19 cellular contexts compared by ENCODE assay signal in the genomic region with DNA sequence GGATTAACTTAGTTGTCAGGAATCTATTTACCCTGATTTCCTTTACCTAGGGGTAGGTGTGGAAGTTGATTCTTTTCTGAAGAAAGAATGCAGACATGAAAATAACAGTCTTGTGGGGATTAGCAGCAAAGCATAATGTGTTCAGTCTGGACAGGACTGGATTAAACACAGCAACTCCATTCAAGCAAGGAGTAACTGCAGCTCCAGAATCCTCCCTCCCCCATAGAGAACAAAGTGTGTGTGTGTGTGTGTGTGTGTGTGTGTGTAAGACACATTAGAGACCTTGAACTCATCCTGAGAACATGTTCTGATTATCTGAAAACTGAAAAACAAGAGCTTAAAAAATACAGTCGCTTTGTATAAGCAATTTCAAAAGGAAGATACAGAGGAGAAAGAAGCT. TPM values are rescaled to one million over a fixed set of nuclear protein-coding genes. Genes with fewer than 3 reads are reported as not detected.
A peak's percentile ranks its signal among the peaks of the same experiment; 100 is the strongest.
DNase-seq lines count a peak whose midpoint lies in the region; ATAC-seq and TF ChIP-seq lines count a peak whose summit lies in the region.
"Had no signal": no experiment of that assay in that cellular context is flagged by ENCODE, and none has a peak within 500 bp of the region (broad histone marks: within the 10 kb centered on the region; RNA-seq: fewer than 3 reads in every experiment).

No MANE protein-coding gene starts in this region.

- TF ChIP-seq POLR2A in ovary (IDR thresholded peaks at IDR 0.05): no peak

- H3K9me3 ChIP-seq in BLaER1 treated with 17β-estradiol and CSF1 and Interleukin-3, amounts not matched to agents 10 nM and 100 nM (replicated peaks in 1 of 11): peaks cover 0 to 27% (median 15%) of the 10 kb centered on the region in 11 experiments; a peak in 15 of 22 replicates
- H3K9me3 ChIP-seq in OCI-LY1 (ENCODE audit: low read length) (no peaks in the 10 kb centered on the region), ovary (no peaks in the 10 kb centered on the region)
- H3K9me3 ChIP-seq: A549, SJSA1 had no signal

- ATAC-seq in HG02973 (IDR thresholded peaks at IDR 0.05; ENCODE audit: unreplicated experiment): no peak
- ATAC-seq in stimulated activated effector memory CD8-positive, alpha-beta T cell treated with anti-CD3 and anti-CD28 coated beads, Interleukin-12 subunit alpha, Interleukin-12 subunit beta, amount 100 ng/mL, for 72 hours: no peak
- ATAC-seq: A549, HCT116, K562 had no signal

- no peaks in the 10 kb centered on the region for H3K36me3 Mint-ChIP-seq in stimulated activated effector memory CD8-positive, alpha-beta T cell treated with anti-CD3 and anti-CD28 coated beads, Interleukin-12 subunit alpha, Interleukin-12 subunit beta, amount 100 ng/mL, for 72 hours

- no peak overlapping the region for H3K4me3 ChIP-seq in BLaER1 treated with 17β-estradiol and CSF1 and Interleukin-3, amounts not matched to agents 10 nM and 100 nM
- H3K4me3 ChIP-seq in OCI-LY1 (ENCODE audit: low read depth, low read length, poor library complexity, severe bottlenecking) (peak overlapping the region; percentile 11), ovary (no peak overlapping the region), coronary artery (no peak overlapping the region)
- H3K4me3 ChIP-seq: A549, GM23248, K562, SJSA1 had no signal

- H3K79me2 ChIP-seq in OCI-LY1 (ENCODE audit: insufficient read depth, low read length): no peaks in the 10 kb centered on the region

- H3K4me2 ChIP-seq in BLaER1 treated with 17β-estradiol and CSF1 and Interleukin-3, amounts not matched to agents 10 nM and 100 nM: peak overlapping the region in 8 of 11 experiments; percentile 17 to 79 (median 64); a peak in 12 of 22 replicates
- 0 out of 2 replicates have a peak overlapping the region, but pooled peaks have one; percentile 11 for H3K4me2 ChIP-seq in OCI-LY1 (ENCODE audit: low read length)
- H3K4me2 ChIP-seq: A549 had no signal

- no peak for TF ChIP-seq CTCF in OCI-LY1 (IDR thresholded peaks at IDR 0.05; ENCODE audit: low read length)
- no peak for TF ChIP-seq CTCF in ovary (IDR thresholded peaks at IDR 0.05)
- TF ChIP-seq CTCF in coronary artery (IDR thresholded peaks at IDR 0.05): no peak

- intact Hi-C loops in ovary (cut with DNase I): loop anchor here in 1 of 4 donors (10.0 kb wide), 1 partner anchor 84 kb away; the partner anchor contains the start of gene TRMT10A

- peak overlapping the region in 4 of 11 experiments; percentile 32 to 69 (median 52); a peak in 4 of 22 replicates for H3K27ac ChIP-seq in BLaER1 treated with 17β-estradiol and CSF1 and Interleukin-3, amounts not matched to agents 10 nM and 100 nM
- H3K27ac ChIP-seq in OCI-LY1 (ENCODE audit: low read depth, low read length, poor library complexity, severe bottlenecking): peak overlapping the region; percentile 36
- H3K27ac ChIP-seq in ovary: peak overlapping the region in 1 of 2 donors; percentile 78
- H3K27ac ChIP-seq in coronary artery: no peak overlapping the region
- H3K27ac ChIP-seq: A549, C4-2B, GM23248, SJSA1 had no signal

- H3K9me3 Mint-ChIP-seq in stimulated activated effector memory CD8-positive, alpha-beta T cell treated with anti-CD3 and anti-CD28 coated beads, Interleukin-12 subunit alpha, Interleukin-12 subunit beta, amount 100 ng/mL, for 72 hours: no peaks in the 10 kb centered on the region

- H3K27ac Mint-ChIP-seq in stimulated activated effector memory CD8-positive, alpha-beta T cell treated with anti-CD3 and anti-CD28 coated beads, Interleukin-12 subunit alpha, Interleukin-12 subunit beta, amount 100 ng/mL, for 72 hours: no peak overlapping the region

- H3K27me3 ChIP-seq in BLaER1 treated with 17β-estradiol and CSF1 and Interleukin-3, amounts not matched to agents 10 nM and 100 nM: no peaks in the 10 kb centered on the region
- no peaks in the 10 kb centered on the region for H3K27me3 ChIP-seq in OCI-LY1 (ENCODE audit: insufficient read depth, low read length)
- no peaks in the 10 kb centered on the region for H3K27me3 ChIP-seq in ovary
- H3K27me3 ChIP-seq: SJSA1 had no signal

- H3K4me1 Mint-ChIP-seq in stimulated activated effector memory CD8-positive, alpha-beta T cell treated with anti-CD3 and anti-CD28 coated beads, Interleukin-12 subunit alpha, Interleukin-12 subunit beta, amount 100 ng/mL, for 72 hours: no peaks in the 10 kb centered on the region

- no peaks in the 10 kb centered on the region for H3K9me2 ChIP-seq in OCI-LY1 (ENCODE audit: low read depth, low read length)

- DNase-seq in left kidney (ENCODE audit: low read depth, low spot score): peak; percentile 86
- peak in 3 of 5 donors; percentile 38 to 73 (median 67) for DNase-seq in ovary
- no peak for DNase-seq in coronary artery (ENCODE audit: low spot score)
- DNase-seq in stimulated activated CD4-positive, alpha-beta T cell treated with anti-CD3 and anti-CD28 coated beads, Interleukin-1b, Interleukin-23, amount 100 ng/mL, for 48 hours: no peak
- no peak for DNase-seq in stimulated activated effector memory CD8-positive, alpha-beta T cell treated with anti-CD3 and anti-CD28 coated beads, Interleukin-12 subunit alpha, Interleukin-12 subunit beta, amount 100 ng/mL, for 72 hours (ENCODE audit: low spot score in 2 of 2)
- DNase-seq: DMS153, GM23248, MV-4-11, NCI-H1417, NCI-H1930, NCI-H69 had no signal

- H4K20me1 ChIP-seq in BLaER1 treated with 17β-estradiol and CSF1 and Interleukin-3, amounts not matched to agents 10 nM and 100 nM: no peaks in the 10 kb centered on the region
- no peaks in the 10 kb centered on the region for H4K20me1 ChIP-seq in OCI-LY1 (ENCODE audit: insufficient read depth, low read length)

- no peak overlapping the region for H2AFZ ChIP-seq in OCI-LY1 (ENCODE audit: low read length)
- H2AFZ ChIP-seq: GM23248 had no signal

- TF ChIP-seq EP300 in ovary (IDR thresholded peaks at IDR 0.05): no peak

- no peak overlapping the region for H3K4me3 Mint-ChIP-seq in stimulated activated effector memory CD8-positive, alpha-beta T cell treated with anti-CD3 and anti-CD28 coated beads, Interleukin-12 subunit alpha, Interleukin-12 subunit beta, amount 100 ng/mL, for 72 hours

- H3K4me1 ChIP-seq in BLaER1 treated with 17β-estradiol and CSF1 and Interleukin-3, amounts not matched to agents 10 nM and 100 nM: peaks cover 5 to 51% (median 35%) of the 10 kb centered on the region in 10 experiments; a peak in 17 of 20 replicates
- H3K4me1 ChIP-seq in OCI-LY1 (ENCODE audit: insufficient read depth, low read length, severe bottlenecking): peaks cover 16% of the 10 kb centered on the region
- peaks cover 15% of the 10 kb centered on the region for H3K4me1 ChIP-seq in ovary (ENCODE audit: insufficient read depth)
- H3K4me1 ChIP-seq: A549, SJSA1 had no signal

- H3K9ac ChIP-seq in BLaER1 treated with 17β-estradiol and CSF1 and Interleukin-3, amounts not matched to agents 10 nM and 100 nM: peak overlapping the region in 1 of 11 experiments; percentile 35; a peak in 1 of 22 replicates
- H3K9ac ChIP-seq in OCI-LY1 (ENCODE audit: low read length): no peak overlapping the region
- H3K9ac ChIP-seq: GM23248 had no signal

- H3F3A ChIP-seq in OCI-LY1 (ENCODE audit: insufficient read depth, low read length): no peaks in the 10 kb centered on the region

- 4 to 19% (median 10%) methylated on average over 1 of the region's 1 CpG for WGBS in ovary, 3 donors

- H3K36me3 ChIP-seq in BLaER1 treated with 17β-estradiol and CSF1 and Interleukin-3, amounts not matched to agents 10 nM and 100 nM: no peaks in the 10 kb centered on the region
- no peaks in the 10 kb centered on the region for H3K36me3 ChIP-seq in OCI-LY1 (ENCODE audit: insufficient read depth, low read length)
- no peaks in the 10 kb centered on the region for H3K36me3 ChIP-seq in ovary
- H3K36me3 ChIP-seq: SJSA1 had no signal

RNA-seq across cellular contexts. Expression of gene C4orf54, which starts 9.3 kb away (rescaled TPM):
- under 1 TPM in 6 of 7 donors, not detected in 1; 0.05 to 0.15 (median 0.12) TPM for total RNA-seq in ovary
- polyA plus RNA-seq in ovary: under 1 TPM in 1 of 2 donors, not detected in 1; 0.06 TPM
- total RNA-seq: GM23248, K562 had no signal
- polyA plus RNA-seq: A549, GM23248, K562 had no signal

Comparison
In these comparisons a context has a peak if more than half of its experiments do, and no peak if none do; other contexts are left out.
1. DNase-seq: peak in left kidney (single experiment) and ovary (3 of 5); none in coronary artery (single experiment), stimulated activated CD4-positive, alpha-beta T cell treated with anti-CD3 and anti-CD28 coated beads, Interleukin-1b, Interleukin-23, amount 100 ng/mL, for 48 hours (single experiment) and stimulated activated effector memory CD8-positive, alpha-beta T cell treated with anti-CD3 and anti-CD28 coated beads, Interleukin-12 subunit alpha, Interleukin-12 subunit beta, amount 100 ng/mL, for 72 hours (0 of 2).